ENCODE assay signal across 12 cellular contexts in genomic region chr7:1291040-1291689, GRCh38. TPM values are rescaled to one million over a fixed set of nuclear protein-coding genes. Genes with fewer than 3 reads are reported as not detected.
DNase-seq lines count a peak whose midpoint lies in the region; ATAC-seq and TF ChIP-seq lines count a peak whose summit lies in the region.
"Had no signal": no experiment of that assay in that cellular context is flagged by ENCODE, and none has a peak within 500 bp of the region (broad histone marks: within the 10 kb centered on the region; RNA-seq: fewer than 3 reads in every experiment).

No MANE protein-coding gene starts in this region.

- H3K9me3 ChIP-seq in Loucy (ENCODE audit: insufficient read depth, low read depth, low read length), result no peaks in the 10 kb centered on the region
- H3K9me3 ChIP-seq: pancreas had no signal

- H3K4me2 ChIP-seq in Loucy (ENCODE audit: low read depth, low read length, poor library complexity, severe bottlenecking), result peak overlapping the region; percentile 78

- TF ChIP-seq CTCF in Loucy (conservative IDR thresholded peaks at IDR 0.05; ENCODE audit: low read length) (no peak), fibroblast of the aortic adventitia (IDR thresholded peaks at IDR 0.05; ENCODE audit: insufficient read depth, low read length) (no peak)

- H3K9me3 Mint-ChIP-seq in activated naive CD8-positive, alpha-beta T cell treated with anti-CD3 and anti-CD28 coated beads, Interleukin-2, amount 10 ng/mL, durations not matched to agents 7 days and 5 days, result no peaks in the 10 kb centered on the region
- no peaks in the 10 kb centered on the region for H3K9me3 Mint-ChIP-seq in activated naive CD8-positive, alpha-beta T cell treated with anti-CD3 and anti-CD28 coated beads for 36 hours

- no peak overlapping the region for H2AFZ ChIP-seq in Loucy (ENCODE audit: low read length)

- peak overlapping the region; percentile 20 for H3K4me3 Mint-ChIP-seq in activated naive CD8-positive, alpha-beta T cell treated with anti-CD3 and anti-CD28 coated beads, Interleukin-2, amount 10 ng/mL, durations not matched to agents 7 days and 5 days
- no peak overlapping the region for H3K4me3 Mint-ChIP-seq in activated naive CD8-positive, alpha-beta T cell treated with anti-CD3 and anti-CD28 coated beads for 36 hours

- no peaks in the 10 kb centered on the region for H3K4me1 Mint-ChIP-seq in activated naive CD8-positive, alpha-beta T cell treated with anti-CD3 and anti-CD28 coated beads, Interleukin-2, amount 10 ng/mL, durations not matched to agents 7 days and 5 days
- H3K4me1 Mint-ChIP-seq in activated naive CD8-positive, alpha-beta T cell treated with anti-CD3 and anti-CD28 coated beads for 36 hours, result peaks cover 4% of the 10 kb centered on the region

- ATAC-seq in activated naive CD8-positive, alpha-beta T cell treated with anti-CD3 and anti-CD28 coated beads, Interleukin-2, amount 10 ng/mL, durations not matched to agents 7 days and 5 days (ENCODE audit: low read depth), result no peak
- ATAC-seq in HG03571 (IDR thresholded peaks at IDR 0.05; ENCODE audit: unreplicated experiment), result no peak

- DNase-seq in activated naive CD8-positive, alpha-beta T cell treated with anti-CD3 and anti-CD28 coated beads, Interleukin-2, amount 10 ng/mL, durations not matched to agents 7 days and 5 days, result no peak
- DNase-seq in activated naive CD8-positive, alpha-beta T cell treated with anti-CD3 and anti-CD28 coated beads for 36 hours, result no peak
- DNase-seq in fibroblast of the aortic adventitia (ENCODE audit: low read depth) (peak; percentile 16), stromal cell of bone marrow (ENCODE audit: low read depth) (peak; percentile 7)
- no peak for DNase-seq in stimulated activated naive CD4-positive, alpha-beta T cell treated with Interleukin-2 at 50 U/mL for 16 hours (lab: John Stamatoyannopoulos, UW)
- DNase-seq in activated effector memory CD4-positive, alpha-beta T cell treated with Interleukin-2 at 50 U/mL for 16 hours, result no peak
- DNase-seq: erythroblast had no signal

- H3K79me2 ChIP-seq in Loucy (ENCODE audit: insufficient read depth, low read length), result no peaks in the 10 kb centered on the region

- H3F3A ChIP-seq in Loucy (ENCODE audit: low read depth), result no peaks in the 10 kb centered on the region

- no peaks in the 10 kb centered on the region for H3K36me3 Mint-ChIP-seq in activated naive CD8-positive, alpha-beta T cell treated with anti-CD3 and anti-CD28 coated beads, Interleukin-2, amount 10 ng/mL, durations not matched to agents 7 days and 5 days
- no peaks in the 10 kb centered on the region for H3K36me3 Mint-ChIP-seq in activated naive CD8-positive, alpha-beta T cell treated with anti-CD3 and anti-CD28 coated beads for 36 hours

- H3K27me3 ChIP-seq in Loucy (ENCODE audit: insufficient read depth, low read length, poor library complexity, severe bottlenecking), result no peaks in the 10 kb centered on the region
- H3K27me3 ChIP-seq: cardiac muscle cell had no signal

- H3K27ac Mint-ChIP-seq in activated naive CD8-positive, alpha-beta T cell treated with anti-CD3 and anti-CD28 coated beads, Interleukin-2, amount 10 ng/mL, durations not matched to agents 7 days and 5 days, result no peak overlapping the region
- H3K27ac Mint-ChIP-seq in activated naive CD8-positive, alpha-beta T cell treated with anti-CD3 and anti-CD28 coated beads for 36 hours, result no peak overlapping the region

- no peak overlapping the region for H3K9ac ChIP-seq in Loucy (ENCODE audit: low read depth, low read length, poor library complexity, severe bottlenecking)

- H3K36me3 ChIP-seq in Loucy (ENCODE audit: insufficient read depth, low read length), result no peaks in the 10 kb centered on the region
- H3K36me3 ChIP-seq: cardiac muscle cell, pancreas had no signal

- H4K20me1 ChIP-seq in Loucy (ENCODE audit: insufficient read depth, low read length, poor library complexity, severe bottlenecking), result no peaks in the 10 kb centered on the region

- H3K4me3 ChIP-seq in Loucy (ENCODE audit: low read length, poor library complexity, severe bottlenecking) (no peak overlapping the region), fibroblast of the aortic adventitia (ENCODE audit: low read depth, low read length) (no peak overlapping the region)

- POLR2A ChIA-PET in activated naive CD8-positive, alpha-beta T cell treated with anti-CD3 and anti-CD28 coated beads, Interleukin-2, amount 10 ng/mL, durations not matched to agents 7 days and 5 days (lab: Charles Lee), result no interaction called here

- H3K4me1 ChIP-seq in Loucy (ENCODE audit: insufficient read depth, low read length, poor library complexity, severe bottlenecking), result peaks cover 10% of the 10 kb centered on the region

- no peaks in the 10 kb centered on the region for H3K9me2 ChIP-seq in Loucy (replicated peaks; ENCODE audit: low read depth, low read length)

- peaks cover 30% of the 10 kb centered on the region for H3K27me3 Mint-ChIP-seq in activated naive CD8-positive, alpha-beta T cell treated with anti-CD3 and anti-CD28 coated beads, Interleukin-2, amount 10 ng/mL, durations not matched to agents 7 days and 5 days
- peaks cover 42% of the 10 kb centered on the region for H3K27me3 Mint-ChIP-seq in activated naive CD8-positive, alpha-beta T cell treated with anti-CD3 and anti-CD28 coated beads for 36 hours

RNA-seq across cellular contexts. Expression of gene UNCX, which starts 58.5 kb away (rescaled TPM):
- total RNA-seq in activated naive CD8-positive, alpha-beta T cell treated with anti-CD3 and anti-CD28 coated beads, Interleukin-2, amount 10 ng/mL, durations not matched to agents 7 days and 5 days, result not detected
- not detected for total RNA-seq in activated naive CD8-positive, alpha-beta T cell treated with anti-CD3 and anti-CD28 coated beads for 36 hours
- total RNA-seq in fibroblast of the aortic adventitia (ENCODE audit: low replicate concordance), result not detected in 2 replicates
- total RNA-seq: lung microvascular endothelial cell, pancreas had no signal

Comparison
In these comparisons a context has a peak if more than half of its experiments do, and no peak if none do; other contexts are left out.
1. DNase-seq: peak in fibroblast of the aortic adventitia (single experiment) and stromal cell of bone marrow (single experiment); none in activated naive CD8-positive, alpha-beta T cell treated with anti-CD3 and anti-CD28 coated beads, Interleukin-2, amount 10 ng/mL, durations not matched to agents 7 days and 5 days (single experiment), activated naive CD8-positive, alpha-beta T cell treated with anti-CD3 and anti-CD28 coated beads for 36 hours (single experiment), stimulated activated naive CD4-positive, alpha-beta T cell treated with Interleukin-2 at 50 U/mL for 16 hours (single experiment) and activated effector memory CD4-positive, alpha-beta T cell treated with Interleukin-2 at 50 U/mL for 16 hours (single experiment).